ENCODE assay signal across 9 cellular contexts in the genomic region with DNA sequence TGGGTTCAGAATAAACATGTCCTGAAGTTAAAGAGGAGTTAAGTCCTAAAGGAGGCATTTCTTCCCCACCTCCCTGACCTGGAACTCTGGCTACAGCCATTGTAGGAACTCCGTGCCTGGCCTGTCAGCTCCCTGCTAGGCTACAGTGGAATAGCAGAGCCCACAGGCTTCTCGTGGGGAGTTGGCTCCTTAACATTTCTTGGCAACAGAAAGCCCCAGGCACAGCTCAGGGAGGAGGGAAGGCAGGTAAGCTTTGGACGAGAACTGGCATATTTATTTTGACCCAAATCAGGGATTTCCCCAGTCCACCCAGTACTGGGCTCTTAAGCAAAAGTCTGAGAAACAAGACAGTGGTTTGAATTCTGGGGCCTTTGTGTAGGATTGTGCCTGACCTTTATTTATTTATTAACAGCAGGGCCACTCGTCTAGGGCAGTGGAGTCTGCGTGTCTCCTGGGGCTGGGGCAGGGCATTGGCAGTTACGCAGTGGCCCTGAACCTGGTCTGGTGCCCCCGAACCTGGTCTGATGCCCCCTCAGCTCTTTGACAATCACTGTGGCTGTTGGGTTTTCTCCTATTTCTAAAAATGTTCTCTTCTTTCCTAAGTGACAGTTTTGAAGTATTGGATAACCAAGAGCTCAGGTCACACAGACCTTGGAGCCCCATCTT. TPM values are rescaled to one million over a fixed set of nuclear protein-coding genes. Genes with fewer than 3 reads are reported as not detected.
DNase-seq lines count a peak whose midpoint lies in the region; ATAC-seq and TF ChIP-seq lines count a peak whose summit lies in the region.
"Had no signal": no experiment of that assay in that cellular context is flagged by ENCODE, and none has a peak within 500 bp of the region (broad histone marks: within the 10 kb centered on the region; RNA-seq: fewer than 3 reads in every experiment).

No MANE protein-coding gene starts in this region.

- H3K4me2 ChIP-seq in Karpas-422 (ENCODE audit: low read depth, low read length, poor library complexity, severe bottlenecking), result no peak overlapping the region

- peaks cover 35% of the 10 kb centered on the region for H3K79me2 ChIP-seq in Karpas-422 (ENCODE audit: low read length)

- no peak overlapping the region for H3K9ac ChIP-seq in Karpas-422 (ENCODE audit: low read length)
- no peak overlapping the region for H3K9ac ChIP-seq in colonic mucosa (ENCODE audit: low read depth in 2 of 2, low read length in 2 of 2)

- H3K9me3 Mint-ChIP-seq in CD14-positive monocyte, result peaks cover 0 to 2% (median 0%) of the 10 kb centered on the region in 7 donors

- H3K27me3 ChIP-seq in Karpas-422 (ENCODE audit: low read length) (no peaks in the 10 kb centered on the region), colonic mucosa (no peaks in the 10 kb centered on the region), psoas muscle (ENCODE audit: insufficient read depth in 3 of 3, low read length in 2 of 3) (no peaks in the 10 kb centered on the region)

- H3K27ac ChIP-seq in Karpas-422 (ENCODE audit: low read length), result peak overlapping the region; percentile 29; the same call in 1 of the 2 replicates
- H3K27ac ChIP-seq in colonic mucosa, result peak overlapping the region; percentile 66
- peak overlapping the region; percentile 6 for H3K27ac ChIP-seq in psoas muscle

- peaks cover 25% of the 10 kb centered on the region for H4K20me1 ChIP-seq in Karpas-422 (ENCODE audit: insufficient read depth, low read depth, low read length)

- no peaks in the 10 kb centered on the region for H3K9me3 ChIP-seq in Karpas-422 (ENCODE audit: low read length)
- H3K9me3 ChIP-seq in colonic mucosa, result no peaks in the 10 kb centered on the region
- H3K9me3 ChIP-seq in psoas muscle, result no peaks in the 10 kb centered on the region

- H3K36me3 ChIP-seq in Karpas-422 (ENCODE audit: insufficient read depth, low read length) (peaks cover 36% of the 10 kb centered on the region), colonic mucosa (no peaks in the 10 kb centered on the region), psoas muscle (ENCODE audit: insufficient read depth in 1 of 2, low read depth in 1 of 2) (peaks cover 9 to 63% of the 10 kb centered on the region in 2 donors)

- TF ChIP-seq CTCF in CD14-positive monocyte (IDR thresholded peaks at IDR 0.05), result no peak
- TF ChIP-seq CTCF in colonic mucosa (IDR thresholded peaks at IDR 0.05), result no peak
- no peak for TF ChIP-seq CTCF in psoas muscle (IDR thresholded peaks at IDR 0.05)

- intact Hi-C loops in CD14-positive monocyte (cut with micrococcal nuclease) (no loop called here), colonic mucosa (cut with DNase I) (no loop called here), psoas muscle (cut with DNase I) (no loop called here)

- ATAC-seq in psoas muscle, result no peak
- ATAC-seq in HG02973 (IDR thresholded peaks at IDR 0.05; ENCODE audit: unreplicated experiment), result no peak
- no peak for ATAC-seq in GM21529 (IDR thresholded peaks at IDR 0.05; ENCODE audit: unreplicated experiment)
- ATAC-seq in HG03095 (IDR thresholded peaks at IDR 0.05; ENCODE audit: unreplicated experiment), result no peak

- 74 to 90% (median 89%) methylated on average over 7 of the region's 7 CpGs for WGBS in psoas muscle, 3 donors

- H3K4me1 ChIP-seq in Karpas-422 (ENCODE audit: low read length) (peaks cover 35% of the 10 kb centered on the region), colonic mucosa (peaks cover 5% of the 10 kb centered on the region), psoas muscle (peaks cover 24% of the 10 kb centered on the region)

- H3K4me3 ChIP-seq in Karpas-422 (ENCODE audit: low read length) (no peak overlapping the region), colonic mucosa (no peak overlapping the region), psoas muscle (no peak overlapping the region)

- no peak overlapping the region for H2AFZ ChIP-seq in Karpas-422 (ENCODE audit: low read length)

- DNase-seq in CD14-positive monocyte (ENCODE audit: low spot score) (no peak), Karpas-422 (no peak), colonic mucosa (no peak), psoas muscle (no peak), NCI-H128 (lab: John Stamatoyannopoulos, UW; ENCODE audit: unreplicated experiment) (no peak)
- DNase-seq: effector CD8-positive, alpha-beta T cell had no signal

- peak overlapping the region in 6 of 7 donors; percentile 69 to 82 (median 76) for H3K27ac Mint-ChIP-seq in CD14-positive monocyte

- H3K9me2 ChIP-seq in Karpas-422 (replicated peaks; ENCODE audit: insufficient read depth, low read length), result no peaks in the 10 kb centered on the region

- no peak overlapping the region for H3K4me3 Mint-ChIP-seq in CD14-positive monocyte

- peaks cover 38% of the 10 kb centered on the region for H3K4me1 Mint-ChIP-seq in CD14-positive monocyte

- H3K27me3 Mint-ChIP-seq in CD14-positive monocyte (ENCODE audit: low read depth in 3 of 3), result no peaks in the 10 kb centered on the region

- peaks cover 46 to 52% of the 10 kb centered on the region in 2 donors for H3K36me3 Mint-ChIP-seq in CD14-positive monocyte

RNA-seq across cellular contexts. Expression of a gene that starts 7.9 kb away (rescaled TPM):
- polyA plus RNA-seq in CD14-positive monocyte, result 10 to 100 TPM; 25.1 to 29.3 TPM
- 112 and 259 TPM in 2 replicates for total RNA-seq in Karpas-422 (2014; rRNA removed; shearing (Covaris generic); ENCODE audit: low replicate concordance)
- 10 to 100 TPM; 43.5 to 60.5 TPM for total RNA-seq in colonic mucosa
- 1 to 10 TPM; 2.5 to 5.0 (median 3.3) TPM for total RNA-seq in psoas muscle
- polyA plus RNA-seq in psoas muscle, result 1 to 10 TPM; 1.1 to 7.4 (median 5.7) TPM

RNA-seq across cellular contexts. Expression of a gene that starts 9.8 kb away (rescaled TPM):
- polyA plus RNA-seq in CD14-positive monocyte (1 to 10 TPM; 4.6 to 6.3 TPM), psoas muscle (10 to 100 TPM; 25.6 to 35.2 (median 32.2) TPM)
- total RNA-seq in Karpas-422 (2014; rRNA removed; shearing (Covaris generic); ENCODE audit: low replicate concordance), result 18.1 and 36.3 TPM in 2 replicates
- total RNA-seq in colonic mucosa (10 to 100 TPM; 13.8 to 23.8 TPM), psoas muscle (10 to 100 TPM; 10.1 to 46.6 (median 27.8) TPM)

Comparison
In these comparisons a context has a peak if more than half of its experiments do, and no peak if none do; other contexts are left out.
1. H3K27ac ChIP-seq: peak in every context shown above with its lines; median percentile 66 in colonic mucosa; 29 in Karpas-422; 6 in psoas muscle.
2. RNA of a gene that starts 7.9 kb away (total RNA-seq): 112 to 259 TPM in Karpas-422 and 43.5 to 60.5 TPM in colonic mucosa; 2.5 to 5.0 TPM in psoas muscle; every median in the first group is over 4 times any median in the second.